In genomic region chr7:100887186-100887954, GRCh38 we compare ENCODE assay signal across 8 cellular contexts. TPM values are rescaled to one million over a fixed set of nuclear protein-coding genes. Genes with fewer than 3 reads are reported as not detected.
A peak's percentile ranks its signal among the peaks of the same experiment; 100 is the strongest.
DNase-seq lines count a peak whose midpoint lies in the region; ATAC-seq and TF ChIP-seq lines count a peak whose summit lies in the region.

No MANE protein-coding gene starts in this region.

- peaks cover 40% of the 10 kb centered on the region for H3K4me1 ChIP-seq in CD8-positive, alpha-beta T cell (ENCODE audit: insufficient read depth, low read length)
- H3K4me1 ChIP-seq in mesenchymal stem cell (ENCODE audit: control insufficient read depth, insufficient read depth, low read depth, low read length), result peaks cover 26% of the 10 kb centered on the region

- H3K23ac ChIP-seq in mesenchymal stem cell (ENCODE audit: low read length in 2 of 2), result no peak overlapping the region

- H3K36me3 Mint-ChIP-seq in CD8-positive, alpha-beta T cell, result peaks cover 60% of the 10 kb centered on the region
- H3K36me3 Mint-ChIP-seq in activated T-cell treated with anti-CD3 and anti-CD28 coated beads, Interleukin-2, amount 50 U/mL, for 24 hours (ENCODE audit: low read depth), result peaks cover 69% of the 10 kb centered on the region

- DNase-seq in CD8-positive, alpha-beta T cell, result peak in 6 of 7 experiments; percentile 48 to 73 (median 62)
- DNase-seq in LNCaP clone FGC (ENCODE audit: low read depth) (no peak), mesenchymal stem cell (no peak), DMS153 (lab: John Stamatoyannopoulos, UW) (no peak), NCI-H524 treated with DMSO at 0.1 percent for 48 hours (lab: John Stamatoyannopoulos, UW) (no peak), omental fat pad (ENCODE audit: low spot score) (no peak)
- peak; percentile 66 for DNase-seq in activated T-cell treated with anti-CD3 and anti-CD28 coated beads, Interleukin-2, amount 50 U/mL, for 24 hours

- POLR2A ChIA-PET in CD8-positive, alpha-beta T cell (lab: Charles Lee), result interaction anchor here (0.6 to 7.8 kb wide), 5 partner anchors 10 to 921 kb away, joined by 3 to 106 read pairs (median 3); partner anchors contain the start of genes SLC12A9 and SRRT

- no peak for TF ChIP-seq CTCF in CD8-positive, alpha-beta T cell (IDR thresholded peaks at IDR 0.05)
- TF ChIP-seq CTCF in LNCaP clone FGC (IDR thresholded peaks at IDR 0.05; ENCODE audit: control insufficient read depth, extremely low read depth, insufficient read depth) (no peak), omental fat pad (IDR thresholded peaks at IDR 0.05) (no peak)

- no peak overlapping the region for H3K4ac ChIP-seq in mesenchymal stem cell (ENCODE audit: low read depth in 1 of 2, low read length in 2 of 2)

- H4K8ac ChIP-seq in mesenchymal stem cell (ENCODE audit: low read length), result peak overlapping the region; percentile 59

- no peaks in the 10 kb centered on the region for H3K9me3 Mint-ChIP-seq in CD8-positive, alpha-beta T cell
- H3K9me3 Mint-ChIP-seq in activated T-cell treated with anti-CD3 and anti-CD28 coated beads, Interleukin-2, amount 50 U/mL, for 24 hours, result no peaks in the 10 kb centered on the region

- H2BK15ac ChIP-seq in mesenchymal stem cell (ENCODE audit: low read depth, poor library complexity, severe bottlenecking), result no peak overlapping the region

- no peak overlapping the region for H2BK12ac ChIP-seq in mesenchymal stem cell (ENCODE audit: low read length in 2 of 2)

- H3K27me3 ChIP-seq in CD8-positive, alpha-beta T cell (ENCODE audit: insufficient read depth, low read length), result no peaks in the 10 kb centered on the region
- no peaks in the 10 kb centered on the region for H3K27me3 ChIP-seq in mesenchymal stem cell (ENCODE audit: control insufficient read depth in 1 of 2, insufficient read depth in 1 of 2, low read length in 2 of 2)

- no peak overlapping the region for H3K18ac ChIP-seq in mesenchymal stem cell (ENCODE audit: low read depth in 1 of 2, low read length in 2 of 2)

- no peak overlapping the region for H3K9ac ChIP-seq in mesenchymal stem cell (ENCODE audit: low read length)

- no peak overlapping the region for H2AK5ac ChIP-seq in mesenchymal stem cell (ENCODE audit: low read length, severe bottlenecking)

- H3K4me2 ChIP-seq in mesenchymal stem cell (ENCODE audit: low read length, poor library complexity, severe bottlenecking), result no peak overlapping the region

- ATAC-seq in CD8-positive, alpha-beta T cell, result peak; percentile 33
- ATAC-seq in GM21447 (IDR thresholded peaks at IDR 0.05; ENCODE audit: unreplicated experiment), result peak; percentile 42
- ATAC-seq in omental fat pad (ENCODE audit: low FRiP score), result no peak

- H3K4me3 ChIP-seq in CD8-positive, alpha-beta T cell (ENCODE audit: low read depth, low read length), result peak overlapping the region; percentile 29
- H3K4me3 ChIP-seq in LNCaP clone FGC (ENCODE audit: low read depth, low read length) (peak overlapping the region; percentile 82; the same call in 1 of the 2 replicates), mesenchymal stem cell (ENCODE audit: insufficient read depth in 1 of 2, low read depth in 1 of 2, low read length in 2 of 2) (no peak overlapping the region)

- H2BK5ac ChIP-seq in mesenchymal stem cell (ENCODE audit: low read depth, low read length, poor library complexity, severe bottlenecking), result no peak overlapping the region

- H2BK120ac ChIP-seq in mesenchymal stem cell (ENCODE audit: low read depth, low read length), result no peak overlapping the region

- H3K36me3 ChIP-seq in CD8-positive, alpha-beta T cell (ENCODE audit: insufficient read depth, low read length), result peaks cover 41% of the 10 kb centered on the region
- peaks cover 63 to 66% of the 10 kb centered on the region in 2 experiments for H3K36me3 ChIP-seq in mesenchymal stem cell (ENCODE audit: control insufficient read depth in 1 of 2, insufficient read depth in 2 of 2, low read depth in 1 of 2, low read length in 2 of 2)

- peaks cover 6% of the 10 kb centered on the region for H3K27me3 Mint-ChIP-seq in CD8-positive, alpha-beta T cell (ENCODE audit: low read depth)
- H3K27me3 Mint-ChIP-seq in activated T-cell treated with anti-CD3 and anti-CD28 coated beads, Interleukin-2, amount 50 U/mL, for 24 hours, result peaks cover 16% of the 10 kb centered on the region

- intact Hi-C loops in CD8-positive, alpha-beta T cell (cut with DNase I, micrococcal nuclease), result no loop called here

- peak overlapping the region; percentile 87 for H3K4me3 Mint-ChIP-seq in CD8-positive, alpha-beta T cell
- peak overlapping the region; percentile 83 for H3K4me3 Mint-ChIP-seq in activated T-cell treated with anti-CD3 and anti-CD28 coated beads, Interleukin-2, amount 50 U/mL, for 24 hours

- H4K91ac ChIP-seq in mesenchymal stem cell (ENCODE audit: low read length), result peak overlapping the region; percentile 64

- H3K79me1 ChIP-seq in mesenchymal stem cell (replicated peaks; ENCODE audit: low read length, poor library complexity, severe bottlenecking), result peaks cover 21% of the 10 kb centered on the region

- peak overlapping the region; percentile 55 for H3K27ac ChIP-seq in CD8-positive, alpha-beta T cell (ENCODE audit: low read depth, low read length)
- H3K27ac ChIP-seq in mesenchymal stem cell (ENCODE audit: low read length, poor library complexity, severe bottlenecking), result no peak overlapping the region

- CTCF ChIA-PET in CD8-positive, alpha-beta T cell (lab: Charles Lee), result interaction anchor here (0.5 to 4.1 kb wide), 5 partner anchors 11 to 171 kb away, joined by 3 to 27 read pairs (median 6); partner anchors contain the start of genes SLC12A9 and SRRT

- H3K4me1 Mint-ChIP-seq in CD8-positive, alpha-beta T cell (ENCODE audit: low read depth), result peaks cover 54% of the 10 kb centered on the region
- H3K4me1 Mint-ChIP-seq in activated T-cell treated with anti-CD3 and anti-CD28 coated beads, Interleukin-2, amount 50 U/mL, for 24 hours (ENCODE audit: low read depth), result peaks cover 60% of the 10 kb centered on the region

- 87% methylated on average over 21 of the region's 22 CpGs for WGBS in mesenchymal stem cell

- no peak overlapping the region for H3K14ac ChIP-seq in mesenchymal stem cell (ENCODE audit: low read length in 2 of 2)

- peak overlapping the region; percentile 98 for H3K27ac Mint-ChIP-seq in CD8-positive, alpha-beta T cell
- peak overlapping the region; percentile 91 for H3K27ac Mint-ChIP-seq in activated T-cell treated with anti-CD3 and anti-CD28 coated beads, Interleukin-2, amount 50 U/mL, for 24 hours

- H2AFZ ChIP-seq in mesenchymal stem cell (ENCODE audit: low read depth, low read length), result no peak overlapping the region

- no peaks in the 10 kb centered on the region for H3K9me3 ChIP-seq in CD8-positive, alpha-beta T cell (ENCODE audit: low read length)
- H3K9me3 ChIP-seq in mesenchymal stem cell (ENCODE audit: control insufficient read depth, low read length), result no peaks in the 10 kb centered on the region

RNA-seq across cellular contexts. Expression of gene UFSP1, which starts 2.1 kb away (rescaled TPM):
- 1 to 10 TPM; 2.1 TPM for total RNA-seq in CD8-positive, alpha-beta T cell
- 1.4 TPM for polyA plus RNA-seq in mesenchymal stem cell (2013, experiment 1 of 2)
- 1.4 TPM for polyA plus RNA-seq in mesenchymal stem cell (2013, experiment 2 of 2)
- total RNA-seq in omental fat pad, result 1 to 10 TPM; 4.7 to 8.0 (median 7.3) TPM

RNA-seq across cellular contexts. Expression of gene ACHE, which starts 8.3 kb away (rescaled TPM):
- 1 to 10 TPM; 7.7 to 9.1 TPM for total RNA-seq in CD8-positive, alpha-beta T cell
- polyA plus RNA-seq in mesenchymal stem cell (2013, experiment 1 of 2), result 0.84 TPM
- polyA plus RNA-seq in mesenchymal stem cell (2013, experiment 2 of 2), result 0.96 TPM
- total RNA-seq in omental fat pad, result under 1 TPM; 0.50 to 0.96 (median 0.73) TPM

RNA-seq across cellular contexts. Expression of gene SRRT, which starts 12.5 kb away (rescaled TPM):
- total RNA-seq in CD8-positive, alpha-beta T cell, result 100 to 1,000 TPM; 491 to 496 TPM
- 66.1 TPM for polyA plus RNA-seq in mesenchymal stem cell (2013, experiment 1 of 2)
- polyA plus RNA-seq in mesenchymal stem cell (2013, experiment 2 of 2), result 61.3 TPM
- 10 to 100 TPM; 44.9 to 87.3 (median 60.9) TPM for total RNA-seq in omental fat pad

RNA-seq across cellular contexts. Expression of gene TRIP6, which starts 20.2 kb away (rescaled TPM):
- 1 to 10 TPM; 3.9 to 4.1 TPM for total RNA-seq in CD8-positive, alpha-beta T cell
- polyA plus RNA-seq in mesenchymal stem cell (2013, experiment 1 of 2), result 61.5 TPM
- 61.7 TPM for polyA plus RNA-seq in mesenchymal stem cell (2013, experiment 2 of 2)
- total RNA-seq in omental fat pad, result 10 to 100 TPM; 48.7 to 71.3 (median 53.0) TPM

RNA-seq across cellular contexts. Expression of gene SLC12A9, which starts 34.9 kb away (rescaled TPM):
- total RNA-seq in CD8-positive, alpha-beta T cell, result 10 to 100 TPM; 23.4 to 26.6 TPM
- polyA plus RNA-seq in mesenchymal stem cell (2013, experiment 1 of 2), result 17.9 TPM
- polyA plus RNA-seq in mesenchymal stem cell (2013, experiment 2 of 2), result 18.1 TPM
- total RNA-seq in omental fat pad, result 10 to 100 TPM in 3 of 4 donors, 1 to 10 TPM in 1; 9.6 to 29.0 (median 13.3) TPM

Comparison
In these comparisons a context has a peak if more than half of its experiments do, and no peak if none do; other contexts are left out.
1. DNase-seq: peak in CD8-positive, alpha-beta T cell (6 of 7) and activated T-cell treated with anti-CD3 and anti-CD28 coated beads, Interleukin-2, amount 50 U/mL, for 24 hours (single experiment); none in LNCaP clone FGC (single experiment), mesenchymal stem cell (single experiment), DMS153 (single experiment), NCI-H524 treated with DMSO at 0.1 percent for 48 hours (single experiment) and omental fat pad (single experiment).
2. H3K4me3 ChIP-seq: peak in CD8-positive, alpha-beta T cell (single experiment) and LNCaP clone FGC (single experiment); none in mesenchymal stem cell (0 of 2).
3. RNA of gene ACHE, which starts 8.3 kb away (total RNA-seq): 7.7 to 9.1 TPM in CD8-positive, alpha-beta T cell; 0.50 to 0.96 TPM in omental fat pad; every median in the first group is over 4 times any median in the second.
4. RNA of gene SRRT, which starts 12.5 kb away (total RNA-seq): 491 to 496 TPM in CD8-positive, alpha-beta T cell; 44.9 to 87.3 TPM in omental fat pad; every median in the first group is over 4 times any median in the second.